8 cellular contexts compared by ENCODE assay signal in genomic region chr16:84548971-84549844, GRCh38. TPM values are rescaled to one million over a fixed set of nuclear protein-coding genes. Genes with fewer than 3 reads are reported as not detected.
DNase-seq lines count a peak whose midpoint lies in the region; ATAC-seq, FAIRE-seq and TF ChIP-seq lines count a peak whose summit lies in the region.

No MANE protein-coding gene starts in this region.

- no peak for TF ChIP-seq POLR2A in A549 (IDR thresholded peaks at IDR 0.05; ENCODE audit: low read length)

- CTCF ChIA-PET in A549 (lab: Yijun Ruan, JAX) = no interaction called here

- no peaks in the 10 kb centered on the region for H3K9me3 Mint-ChIP-seq in naive thymus-derived CD8-positive, alpha-beta T cell
- H3K9me3 Mint-ChIP-seq in CD14-positive monocyte = no peaks in the 10 kb centered on the region

- no peak for TF ChIP-seq RAD21 in A549 (conservative IDR thresholded peaks at IDR 0.05 in 1 of 2, IDR thresholded peaks at IDR 0.05 in 1 of 2)

- H3K9me3 ChIP-seq in A549 = no peaks in the 10 kb centered on the region

- no peak; a peak in 1 of 6 replicates for ATAC-seq in A549
- peak; percentile 51 to 59 for ATAC-seq in naive thymus-derived CD8-positive, alpha-beta T cell
- ATAC-seq in GM18909 (IDR thresholded peaks at IDR 0.05; ENCODE audit: poor library complexity, unreplicated experiment) = no peak
- no peak for ATAC-seq in HG02571 (IDR thresholded peaks at IDR 0.05; ENCODE audit: unreplicated experiment)
- no peak for ATAC-seq in GM18867 (IDR thresholded peaks at IDR 0.05; ENCODE audit: unreplicated experiment)

- intact Hi-C loops in CD14-positive monocyte (cut with micrococcal nuclease) = no loop called here

- no peak for TF ChIP-seq CTCF in A549 (IDR thresholded peaks at IDR 0.05)
- TF ChIP-seq CTCF in CD14-positive monocyte (IDR thresholded peaks at IDR 0.05) = no peak

- DNase-seq in A549 (ENCODE audit: low read depth in 1 of 2, low spot score in 1 of 2) (no peak), T-helper 22 cell (ENCODE audit: low read depth) (peak; percentile 45), astrocyte of the hippocampus (ENCODE audit: low read depth, low spot score) (peak; percentile 32), CD14-positive monocyte (ENCODE audit: low spot score) (no peak)
- peak in 7 of 10 donors; percentile 10 to 63 (median 41) for DNase-seq in naive thymus-derived CD8-positive, alpha-beta T cell

- H3K27ac ChIP-seq in A549 = peak overlapping the region in 1 of 2 experiments; percentile 36; a peak in 2 of 6 replicates

- H3K4me2 ChIP-seq in A549 = no peak overlapping the region

- POLR2A ChIA-PET in A549 (lab: Yijun Ruan, JAX) = no interaction called here
- POLR2A ChIA-PET in naive thymus-derived CD8-positive, alpha-beta T cell (lab: Charles Lee) = interaction anchor here (0.6 to 2.6 kb wide), 18 partner anchors 9 to 362 kb away, joined by 3 to 26 read pairs (median 6); partner anchors contain the start of genes COTL1 and TAF1C

- peaks cover 0 to 2% (median 0%) of the 10 kb centered on the region in 5 donors for H3K27me3 Mint-ChIP-seq in naive thymus-derived CD8-positive, alpha-beta T cell
- peaks cover 17 to 30% (median 17%) of the 10 kb centered on the region in 3 donors for H3K27me3 Mint-ChIP-seq in CD14-positive monocyte (ENCODE audit: low read depth in 3 of 3)

- H3K36me3 Mint-ChIP-seq in naive thymus-derived CD8-positive, alpha-beta T cell = peaks cover 0 to 8% (median 2%) of the 10 kb centered on the region in 3 donors
- peaks cover 8 to 10% of the 10 kb centered on the region in 2 donors for H3K36me3 Mint-ChIP-seq in CD14-positive monocyte

- WGBS in A549 (ENCODE audit: missing lambda C conversion rate) = 77% methylated on average over 25 of the region's 25 CpGs

- peaks cover 49 to 74% (median 67%) of the 10 kb centered on the region in 4 donors for H3K4me1 Mint-ChIP-seq in naive thymus-derived CD8-positive, alpha-beta T cell
- peaks cover 38% of the 10 kb centered on the region for H3K4me1 Mint-ChIP-seq in CD14-positive monocyte

- peak overlapping the region; percentile 95 to 100 (median 98) for H3K27ac Mint-ChIP-seq in naive thymus-derived CD8-positive, alpha-beta T cell
- peak overlapping the region in 2 of 7 donors; percentile 5 to 6 for H3K27ac Mint-ChIP-seq in CD14-positive monocyte

- peak overlapping the region; percentile 85 to 94 (median 91) for H3K4me3 Mint-ChIP-seq in naive thymus-derived CD8-positive, alpha-beta T cell
- peak overlapping the region in 1 of 2 donors; percentile 64 for H3K4me3 Mint-ChIP-seq in CD14-positive monocyte

- no peak for FAIRE-seq in A549 (lab: Jason Lieb, UNC)

- H3K4me1 ChIP-seq in A549 = no peaks in the 10 kb centered on the region

- TF ChIP-seq EP300 in A549 (IDR thresholded peaks at IDR 0.05) = no peak

- no peak overlapping the region for H3K4me3 ChIP-seq in A549

TF ChIP-seq in A549, 52 proteins besides CTCF, POLR2A, EP300 and RAD21:
- TF ChIP-seq FOSL2 (IDR thresholded peaks at IDR 0.05) = no peak
- peak; percentile 22; the same call in 1 of the 2 replicates for TF ChIP-seq FOSL2 (CRISPR knock-in tag; IDR thresholded peaks at IDR 0.05)
- no peak for TF ChIP-seq HEYL (CRISPR knock-in tag; IDR thresholded peaks at IDR 0.05)
- TF ChIP-seq ZFP36 (IDR thresholded peaks at IDR 0.05; ENCODE audit: borderline replicate concordance, partially characterized antibody) = peak; percentile 15
TF ChIP-seq in A549: peak in this region for 2.

RNA-seq across cellular contexts. Expression of gene MEAK7, which starts 44.7 kb away (rescaled TPM):
- polyA plus RNA-seq in A549 (2011; rRNA removed) = 26.2 and 31.3 TPM in 2 replicates
- 20.0 and 25.1 TPM in 2 replicates for polyA plus RNA-seq in A549 (2012; cell fraction: cytosol; rRNA removed)
- polyA plus RNA-seq in A549 (2012; cell fraction: nucleus; rRNA removed) = 32.3 and 33.5 TPM in 2 replicates
- 30.5 to 35.1 TPM (median 32.8 TPM) in 3 replicates for polyA plus RNA-seq in A549 (2017; fragmentation: RNase III; extraction: RNeasy Plus Mini Kit Qiagen cat#74134 plus additional on column Dnase treatment)
- 44.8 and 49.0 TPM in 2 replicates for polyA minus RNA-seq in A549 (2011; rRNA and poly(A)+ RNA removed)
- 1 to 10 TPM; 7.1 to 8.9 TPM for total RNA-seq in naive thymus-derived CD8-positive, alpha-beta T cell
- 1 to 10 TPM; 3.7 to 6.7 (median 4.6) TPM for polyA plus RNA-seq in naive thymus-derived CD8-positive, alpha-beta T cell
- 1 to 10 TPM; 4.7 to 5.0 TPM for polyA plus RNA-seq in CD14-positive monocyte

Comparison
In these comparisons a context has a peak if more than half of its experiments do, and no peak if none do; other contexts are left out.
1. ATAC-seq: peak in naive thymus-derived CD8-positive, alpha-beta T cell (2 of 2); none in A549 (0 of 2), GM18909 (single experiment), HG02571 (single experiment) and GM18867 (single experiment).
2. DNase-seq: peak in T-helper 22 cell (single experiment), astrocyte of the hippocampus (single experiment) and naive thymus-derived CD8-positive, alpha-beta T cell (7 of 10); none in A549 (0 of 2) and CD14-positive monocyte (single experiment).